ENCODE assay signal across 15 cellular contexts in the genomic region with DNA sequence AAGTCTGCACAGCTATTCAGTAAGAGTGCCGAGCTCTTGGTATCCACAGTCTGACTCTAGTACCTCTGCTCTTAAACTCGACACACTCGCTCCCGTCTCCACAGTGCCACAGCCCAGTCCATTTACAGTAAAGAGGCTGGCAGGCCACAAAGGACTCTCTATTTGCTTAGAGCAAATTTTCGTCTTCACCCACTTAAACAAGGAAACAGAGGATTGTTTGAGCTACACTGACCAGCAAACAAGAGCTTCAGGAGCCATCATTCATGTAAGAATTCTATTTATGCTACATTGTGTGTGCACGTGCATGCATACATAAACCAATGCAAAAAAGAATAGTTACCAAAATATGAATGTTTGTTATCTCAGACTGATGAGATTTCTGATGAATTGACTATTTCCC.
DNase-seq lines count a peak whose midpoint lies in the region; TF ChIP-seq lines count a peak whose summit lies in the region.
"Had no signal": no experiment of that assay in that cellular context is flagged by ENCODE, and none has a peak within 500 bp of the region (broad histone marks: within the 10 kb centered on the region; RNA-seq: fewer than 3 reads in every experiment).

No MANE protein-coding gene starts in this region.

- no peak overlapping the region for H3K27ac ChIP-seq in neural progenitor cell
- H3K27ac ChIP-seq: PC-9 had no signal

- peaks cover 3% of the 10 kb centered on the region for H3K27me3 Mint-ChIP-seq in neural progenitor cell (ENCODE audit: insufficient read depth, low read depth)

- DNase-seq in DMS153 (lab: John Stamatoyannopoulos, UW) (peak; percentile 74), NCI-H1092 (lab: John Stamatoyannopoulos, UW) (peak; percentile 21), NCI-H345 (lab: John Stamatoyannopoulos, UW) (peak; percentile 20), SK-MEL-5 (ENCODE audit: low read depth, low spot score) (peak; percentile 22), T1000 (lab: John Stamatoyannopoulos, UW) (no peak), NCI-H2107 treated with DMSO at 0.1 percent for 48 hours (lab: John Stamatoyannopoulos, UW; ENCODE audit: unreplicated experiment) (no peak), SIG-M5 (lab: John Stamatoyannopoulos, UW) (no peak), neural progenitor cell (ENCODE audit: low spot score) (no peak)
- DNase-seq: DMS79 treated with DMSO at 0.1 percent for 48 hours, H7, KBM-7, NCI-H2227 treated with DMSO at 0.1 percent for 48 hours, NCI-H526 had no signal

- no peak overlapping the region for H3K4me3 ChIP-seq in neural progenitor cell
- H3K4me3 ChIP-seq: PC-9 had no signal

- H3K36me3 Mint-ChIP-seq in neural progenitor cell = no peaks in the 10 kb centered on the region
- H3K36me3 Mint-ChIP-seq: CD14-positive monocyte had no signal

- H3K27me3 ChIP-seq in neural progenitor cell = no peaks in the 10 kb centered on the region

- no peak overlapping the region for H3K4me2 ChIP-seq in neural progenitor cell
- H3K4me2 ChIP-seq: PC-9 had no signal

- in situ Hi-C loops in SK-MEL-5 (cut with HindIII; ENCODE audit: low pct_unique_long_range_greater_than_20kb, low sequenced_read_pairs) = no loop called here

- H3K79me2 ChIP-seq in neural progenitor cell (ENCODE audit: low read depth) = no peaks in the 10 kb centered on the region

- no peaks in the 10 kb centered on the region for H3F3A ChIP-seq in neural progenitor cell (ENCODE audit: low read depth)

- H3K9me3 Mint-ChIP-seq in neural progenitor cell = no peaks in the 10 kb centered on the region

- no peak overlapping the region for H3K27ac Mint-ChIP-seq in neural progenitor cell
- H3K27ac Mint-ChIP-seq: CD14-positive monocyte had no signal

- TF ChIP-seq CTCF in neural progenitor cell (IDR thresholded peaks at IDR 0.05) = no peak

- no peak overlapping the region for H3K9ac ChIP-seq in neural progenitor cell

- no peaks in the 10 kb centered on the region for H3K9me3 ChIP-seq in neural progenitor cell (ENCODE audit: low read depth)

- no peaks in the 10 kb centered on the region for H3K4me1 Mint-ChIP-seq in neural progenitor cell
- H3K4me1 Mint-ChIP-seq: CD14-positive monocyte had no signal

- no peak overlapping the region for H2AFZ ChIP-seq in neural progenitor cell (replicated peaks)
- H2AFZ ChIP-seq: PC-9 had no signal

- H3K4me1 ChIP-seq in neural progenitor cell = no peaks in the 10 kb centered on the region

- no peak overlapping the region for H3K4me3 Mint-ChIP-seq in neural progenitor cell
- H3K4me3 Mint-ChIP-seq: CD14-positive monocyte had no signal

- H4K20me1 ChIP-seq in neural progenitor cell (ENCODE audit: low read depth) = no peaks in the 10 kb centered on the region

- H3K36me3 ChIP-seq in neural progenitor cell = no peaks in the 10 kb centered on the region

Comparison
In these comparisons a context has a peak if more than half of its experiments do, and no peak if none do; other contexts are left out.
1. DNase-seq: peak in DMS153 (single experiment), NCI-H1092 (single experiment), NCI-H345 (single experiment) and SK-MEL-5 (single experiment); none in T1000 (single experiment), NCI-H2107 treated with DMSO at 0.1 percent for 48 hours (single experiment), SIG-M5 (single experiment) and neural progenitor cell (single experiment).